9 cellular contexts compared by ENCODE assay signal in the genomic region with DNA sequence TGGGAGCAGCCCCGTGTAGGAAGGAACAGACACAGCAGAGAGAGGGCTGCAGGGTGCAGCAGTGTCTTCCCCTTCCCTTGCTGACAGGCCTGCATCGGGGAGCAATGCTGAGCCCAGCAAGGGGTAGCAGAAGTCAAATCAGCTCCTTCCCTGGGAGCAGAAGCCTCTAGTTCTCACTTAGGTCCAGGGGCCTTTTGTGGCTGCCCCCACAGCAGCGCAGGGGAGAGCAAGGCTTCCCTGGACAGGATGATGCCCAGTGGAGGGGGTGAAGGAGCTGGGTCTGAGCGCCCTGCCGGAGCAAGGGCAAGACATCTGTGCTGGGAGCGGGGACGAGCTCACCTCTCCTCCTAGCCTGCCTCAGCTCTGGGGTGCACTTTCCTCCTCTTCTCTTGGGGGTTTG. TPM values are rescaled to one million over a fixed set of nuclear protein-coding genes. Genes with fewer than 3 reads are reported as not detected.
DNase-seq lines count a peak whose midpoint lies in the region; ATAC-seq and TF ChIP-seq lines count a peak whose summit lies in the region.
"Had no signal": no experiment of that assay in that cellular context is flagged by ENCODE, and none has a peak within 500 bp of the region (broad histone marks: within the 10 kb centered on the region; RNA-seq: fewer than 3 reads in every experiment).

No MANE protein-coding gene starts in this region.

- TF ChIP-seq CTCF in stomach (IDR thresholded peaks at IDR 0.05) = no peak

- H3K4me3 ChIP-seq in stomach = peak overlapping the region; percentile 20 to 48 (median 40)

- TF ChIP-seq POLR2A in stomach (IDR thresholded peaks at IDR 0.05) = no peak

- no peak for TF ChIP-seq EP300 in stomach (IDR thresholded peaks at IDR 0.05)

- no peaks in the 10 kb centered on the region for H3K9me3 Mint-ChIP-seq in activated CD4-positive, alpha-beta T cell treated with anti-CD3 and anti-CD28 coated beads, Interleukin-2, amount 10 ng/mL, durations not matched to agents 24 days and 14 days

- ATAC-seq in T-helper 17 cell (no peak), left ventricle myocardium superior (peak; percentile 10), HG03097 (IDR thresholded peaks at IDR 0.05; ENCODE audit: low FRiP score, unreplicated experiment) (no peak), GM21529 (IDR thresholded peaks at IDR 0.05; ENCODE audit: unreplicated experiment) (no peak)

- H3K4me1 Mint-ChIP-seq in activated CD4-positive, alpha-beta T cell treated with anti-CD3 and anti-CD28 coated beads, Interleukin-2, amount 10 ng/mL, durations not matched to agents 24 days and 14 days = peaks cover 31% of the 10 kb centered on the region
- peaks cover 30% of the 10 kb centered on the region for H3K4me1 Mint-ChIP-seq in T-helper 17 cell

- peaks cover 13% of the 10 kb centered on the region for H3K36me3 Mint-ChIP-seq in activated CD4-positive, alpha-beta T cell treated with anti-CD3 and anti-CD28 coated beads, Interleukin-2, amount 10 ng/mL, durations not matched to agents 24 days and 14 days (ENCODE audit: low read depth)
- H3K36me3 Mint-ChIP-seq in T-helper 17 cell (ENCODE audit: low read depth) = no peaks in the 10 kb centered on the region

- WGBS in stomach, 5 donors = 57 to 79% (median 77%) methylated on average over 5 to 7 of the region's 7 CpGs

- H3K4me3 Mint-ChIP-seq in activated CD4-positive, alpha-beta T cell treated with anti-CD3 and anti-CD28 coated beads, Interleukin-2, amount 10 ng/mL, durations not matched to agents 24 days and 14 days = peak overlapping the region; percentile 92
- peak overlapping the region; percentile 95 for H3K4me3 Mint-ChIP-seq in T-helper 17 cell

- H3K9me3 ChIP-seq in T-helper 17 cell (ENCODE audit: control insufficient read depth, low read length, poor library complexity, severe bottlenecking) (no peaks in the 10 kb centered on the region), stomach (no peaks in the 10 kb centered on the region)

- intact Hi-C loops in activated CD4-positive, alpha-beta T cell treated with anti-CD3 and anti-CD28 coated beads, Interleukin-2, amount 10 ng/mL, durations not matched to agents 24 days and 14 days (cut with micrococcal nuclease) = loop anchor here (2.0 kb wide), 1 partner anchor 16 kb away; a partner anchor contains a TSS
- intact Hi-C loops in left ventricle myocardium superior (cut with micrococcal nuclease) = no loop called here
- intact Hi-C loops in stomach (cut with DNase I; ENCODE audit: low total_unique reads) = no loop called here

- peaks cover 3 to 42% (median 21%) of the 10 kb centered on the region in 4 donors for H3K4me1 ChIP-seq in stomach

- peak; percentile 74 for DNase-seq in activated CD4-positive, alpha-beta T cell treated with anti-CD3 and anti-CD28 coated beads, Interleukin-2, amount 10 ng/mL, durations not matched to agents 24 days and 14 days
- DNase-seq in activated CD4-positive, alpha-beta T cell treated with anti-CD3 and anti-CD28 coated beads for 4 hours = no peak
- DNase-seq in T-helper 17 cell = no peak
- no peak for DNase-seq in left ventricle myocardium superior
- no peak for DNase-seq in stomach
- no peak for DNase-seq in activated gamma-delta T cell treated with Interleukin-2 at 50 U/mL for 16 hours

- peak overlapping the region; percentile 98 for H3K27ac Mint-ChIP-seq in activated CD4-positive, alpha-beta T cell treated with anti-CD3 and anti-CD28 coated beads, Interleukin-2, amount 10 ng/mL, durations not matched to agents 24 days and 14 days
- H3K27ac Mint-ChIP-seq in T-helper 17 cell = peak overlapping the region; percentile 90

- H3K36me3 ChIP-seq in stomach = peaks cover 0 to 11% (median 0%) of the 10 kb centered on the region in 4 donors

- H3K27me3 ChIP-seq in stomach = peaks cover 0 to 18% (median 0%) of the 10 kb centered on the region in 3 donors

- H3K27me3 Mint-ChIP-seq in activated CD4-positive, alpha-beta T cell treated with anti-CD3 and anti-CD28 coated beads, Interleukin-2, amount 10 ng/mL, durations not matched to agents 24 days and 14 days = peaks cover 6% of the 10 kb centered on the region
- H3K27me3 Mint-ChIP-seq in T-helper 17 cell = no peaks in the 10 kb centered on the region

- peak overlapping the region in 4 of 5 donors; percentile 67 to 82 (median 76) for H3K27ac ChIP-seq in stomach
- H3K27ac ChIP-seq: epithelial cell of prostate had no signal

RNA-seq across cellular contexts. Expression of a gene that starts 0.8 kb away (rescaled TPM):
- total RNA-seq in activated CD4-positive, alpha-beta T cell treated with anti-CD3 and anti-CD28 coated beads, Interleukin-2, amount 10 ng/mL, durations not matched to agents 24 days and 14 days = 82.7 and 95.7 TPM in 2 replicates
- total RNA-seq in T-helper 17 cell = 100 to 1,000 TPM; 228 to 238 TPM
- 7.5 TPM for total RNA-seq in left ventricle myocardium superior
- total RNA-seq in stomach = 10 to 100 TPM in 3 of 5 donors, 1 to 10 TPM in 2; 3.5 to 12.5 (median 11.7) TPM
- 1 to 10 TPM; 5.3 to 5.6 (median 5.4) TPM for polyA plus RNA-seq in stomach

RNA-seq across cellular contexts. Expression of a gene that starts 16.6 kb away (rescaled TPM):
- total RNA-seq in activated CD4-positive, alpha-beta T cell treated with anti-CD3 and anti-CD28 coated beads, Interleukin-2, amount 10 ng/mL, durations not matched to agents 24 days and 14 days = 22.8 and 23.3 TPM in 2 replicates
- total RNA-seq in T-helper 17 cell (10 to 100 TPM in 1 of 2 donors, 1 to 10 TPM in 1; 9.2 to 48.3 TPM), left ventricle myocardium superior (55.8 TPM), stomach (10 to 100 TPM; 16.4 to 65.2 (median 21.6) TPM)
- polyA plus RNA-seq in stomach = 10 to 100 TPM in 1 of 3 donors, 1 to 10 TPM in 2; 3.4 to 20.5 (median 8.8) TPM

RNA-seq across cellular contexts. Expression of a gene that starts 24.0 kb away (rescaled TPM):
- total RNA-seq in activated CD4-positive, alpha-beta T cell treated with anti-CD3 and anti-CD28 coated beads, Interleukin-2, amount 10 ng/mL, durations not matched to agents 24 days and 14 days = not detected in 2 replicates
- total RNA-seq in T-helper 17 cell = under 1 TPM in 1 of 2 donors, not detected in 1; 0.42 TPM
- total RNA-seq in left ventricle myocardium superior = 1.0 TPM
- under 1 TPM in 1 of 5 donors, not detected in 4; 0.37 TPM for total RNA-seq in stomach
- not detected for polyA plus RNA-seq in stomach

RNA-seq across cellular contexts. Expression of a gene that starts 33.8 kb away (rescaled TPM):
- total RNA-seq in activated CD4-positive, alpha-beta T cell treated with anti-CD3 and anti-CD28 coated beads, Interleukin-2, amount 10 ng/mL, durations not matched to agents 24 days and 14 days = 0.21 and 0.54 TPM in 2 replicates
- total RNA-seq in T-helper 17 cell (1 to 10 TPM; 4.1 to 5.3 TPM), left ventricle myocardium superior (169 TPM), stomach (10 to 100 TPM in 4 of 5 donors, under 1 TPM in 1; 0.58 to 39.3 (median 21.1) TPM)
- 1 to 10 TPM; 2.9 to 9.7 (median 8.2) TPM for polyA plus RNA-seq in stomach

RNA-seq across cellular contexts. Expression of a gene that starts 43.9 kb away (rescaled TPM):
- total RNA-seq in activated CD4-positive, alpha-beta T cell treated with anti-CD3 and anti-CD28 coated beads, Interleukin-2, amount 10 ng/mL, durations not matched to agents 24 days and 14 days = not detected in 2 replicates
- total RNA-seq in T-helper 17 cell = not detected
- not detected for total RNA-seq in left ventricle myocardium superior
- 1,000 to 10,000 TPM in 1 of 5 donors, 10 to 100 TPM in 2, 1 to 10 TPM in 1, not detected in 1; 4.7 to 1,748 (median 37.2) TPM for total RNA-seq in stomach
- 1,000 to 10,000 TPM in 1 of 3 donors, 100 to 1,000 TPM in 2; 132 to 2,907 (median 156) TPM for polyA plus RNA-seq in stomach
